In the genomic region with DNA sequence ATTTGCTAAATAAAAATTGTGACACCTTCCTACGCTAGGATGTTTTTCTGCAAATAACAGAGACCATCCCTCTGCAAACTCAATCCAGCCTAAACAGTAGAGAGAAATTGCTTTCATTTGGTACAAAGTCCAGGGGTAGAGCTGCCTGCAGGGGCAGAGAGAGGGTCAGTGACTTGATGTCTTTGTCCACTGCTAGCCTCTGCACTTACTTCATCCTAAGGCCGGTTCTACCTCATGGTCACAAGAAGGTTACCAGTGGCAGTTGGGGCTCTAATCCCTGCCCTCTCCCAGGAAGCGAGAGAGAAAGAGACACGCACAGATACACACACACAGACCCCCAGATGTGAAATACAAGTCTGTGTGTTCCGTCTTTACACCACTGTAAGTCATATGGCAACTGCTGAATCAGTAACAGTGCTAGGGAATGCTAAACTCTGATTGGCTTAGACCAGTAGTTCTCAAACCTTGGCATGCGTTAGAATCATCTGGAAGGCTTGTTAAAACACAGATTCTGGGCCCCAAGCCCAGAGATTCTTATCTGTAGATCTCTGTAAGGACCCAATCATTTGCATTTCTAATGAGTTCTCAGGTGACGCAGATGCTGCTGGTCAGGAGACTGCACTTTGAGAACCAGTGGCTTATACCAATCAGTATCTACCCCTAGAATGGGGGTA, we compare ENCODE assay signal across 10 cellular contexts. TPM values are rescaled to one million over a fixed set of nuclear protein-coding genes. Genes with fewer than 3 reads are reported as not detected.
DNase-seq lines count a peak whose midpoint lies in the region; ATAC-seq and TF ChIP-seq lines count a peak whose summit lies in the region.
"Had no signal": no experiment of that assay in that cellular context is flagged by ENCODE, and none has a peak within 500 bp of the region (broad histone marks: within the 10 kb centered on the region; RNA-seq: fewer than 3 reads in every experiment).

No MANE protein-coding gene starts in this region.

- no peak overlapping the region for H3K27ac Mint-ChIP-seq in neural progenitor cell

- no peak overlapping the region for H3K4me2 ChIP-seq in neural progenitor cell

- peaks cover 2% of the 10 kb centered on the region for H3K27me3 Mint-ChIP-seq in neural progenitor cell (ENCODE audit: insufficient read depth, low read depth)

- no peak for TF ChIP-seq CTCF in neural progenitor cell (IDR thresholded peaks at IDR 0.05)

- no peak overlapping the region for H3K27ac ChIP-seq in neural progenitor cell

- H3K9me3 Mint-ChIP-seq in neural progenitor cell, result no peaks in the 10 kb centered on the region

- H3K4me3 ChIP-seq in neural progenitor cell, result no peak overlapping the region
- H3K4me3 ChIP-seq: testis had no signal

- H3K4me1 Mint-ChIP-seq in neural progenitor cell, result peaks cover 29% of the 10 kb centered on the region

- no peak overlapping the region for H3K4me3 Mint-ChIP-seq in neural progenitor cell

- no peaks in the 10 kb centered on the region for H3K79me2 ChIP-seq in neural progenitor cell (ENCODE audit: low read depth)

- no peaks in the 10 kb centered on the region for H3K27me3 ChIP-seq in neural progenitor cell
- H3K27me3 ChIP-seq: testis had no signal

- peaks cover 11% of the 10 kb centered on the region for H3K36me3 Mint-ChIP-seq in neural progenitor cell

- H3K4me1 ChIP-seq in neural progenitor cell, result no peaks in the 10 kb centered on the region

- no peaks in the 10 kb centered on the region for H4K20me1 ChIP-seq in neural progenitor cell (ENCODE audit: low read depth)

- H3K9ac ChIP-seq in neural progenitor cell, result no peak overlapping the region

- ATAC-seq in esophagus mucosa, result peak; percentile 70

- H3K9me3 ChIP-seq in neural progenitor cell (ENCODE audit: low read depth), result no peaks in the 10 kb centered on the region
- H3K9me3 ChIP-seq: testis had no signal

- DNase-seq in DMS79 treated with DMSO at 0.1 percent for 48 hours (lab: John Stamatoyannopoulos, UW), result peak; percentile 53
- DNase-seq in RPMI7951 (ENCODE audit: low read depth), result peak; percentile 85
- peak; percentile 66 for DNase-seq in pons (ENCODE audit: low spot score)
- no peak for DNase-seq in stimulated activated CD4-positive, alpha-beta T cell treated with anti-CD3 and anti-CD28 coated beads, Interleukin-2, amount 100 ng/mL, for 24 hours
- DNase-seq in NCI-H2227 (lab: John Stamatoyannopoulos, UW; ENCODE audit: unreplicated experiment), result no peak
- no peak for DNase-seq in neural progenitor cell (ENCODE audit: low spot score)
- DNase-seq in NCI-H526 (lab: John Stamatoyannopoulos, UW), result no peak

- no peaks in the 10 kb centered on the region for H3F3A ChIP-seq in neural progenitor cell (ENCODE audit: low read depth)

- no peak overlapping the region for H2AFZ ChIP-seq in neural progenitor cell (replicated peaks)

- H3K36me3 ChIP-seq in neural progenitor cell, result no peaks in the 10 kb centered on the region

RNA-seq across cellular contexts. Expression of a gene that starts 13.1 kb away (rescaled TPM):
- total RNA-seq in RPMI7951 (2014; rRNA removed; shearing (Covaris generic)), result 76.9 and 80.5 TPM in 2 replicates
- 9.8 TPM for total RNA-seq in esophagus mucosa
- 7.2 and 14.2 TPM in 2 replicates for total RNA-seq in neural progenitor cell (ENCODE audit: low replicate concordance)

RNA-seq across cellular contexts. Expression of a gene that starts 16.8 kb away (rescaled TPM):
- total RNA-seq in RPMI7951 (2014; rRNA removed; shearing (Covaris generic)), result 667 and 839 TPM in 2 replicates
- total RNA-seq in esophagus mucosa, result 18.5 TPM
- total RNA-seq in neural progenitor cell (ENCODE audit: low replicate concordance), result 18.3 and 23.1 TPM in 2 replicates
- total RNA-seq: T-helper 2 cell treated with Interferon-gamma antibody and Interleukin-4, amounts not matched to agents 100 ng/mL and 5 ng/mL, for 36 hours had no signal

Comparison
In these comparisons a context has a peak if more than half of its experiments do, and no peak if none do; other contexts are left out.
1. DNase-seq: peak in DMS79 treated with DMSO at 0.1 percent for 48 hours (single experiment), RPMI7951 (single experiment) and pons (single experiment); none in stimulated activated CD4-positive, alpha-beta T cell treated with anti-CD3 and anti-CD28 coated beads, Interleukin-2, amount 100 ng/mL, for 24 hours (0 of 2), NCI-H2227 (single experiment), neural progenitor cell (single experiment) and NCI-H526 (0 of 2).
2. RNA of a gene that starts 16.8 kb away (total RNA-seq): 667 to 839 TPM in RPMI7951; 18.5 TPM in esophagus mucosa (single experiment) and 18.3 to 23.1 TPM in neural progenitor cell; every median in the first group is over 10 times any median in the second.